ENCODE assay signal across 8 cellular contexts in genomic region chr5:177303121-177303924, GRCh38. TPM values are rescaled to one million over a fixed set of nuclear protein-coding genes. Genes with fewer than 3 reads are reported as not detected.
A peak's percentile ranks its signal among the peaks of the same experiment; 100 is the strongest.
DNase-seq lines count a peak whose midpoint lies in the region; ATAC-seq and TF ChIP-seq lines count a peak whose summit lies in the region.

Gene PRELID1, plus strand, starts transcription at chr5:177303799. Its CDS starts 187 bp downstream, at chr5:177303986.
Gene RAB24, minus strand, starts transcription at chr5:177303719. Its CDS starts 431 bp downstream, at chr5:177303288.

- POLR2A ChIA-PET in GM10248 (lab: Yijun Ruan, JAX) = no interaction called here
- POLR2A ChIA-PET in T-cell (lab: Charles Lee) = interaction anchor here in 1 of 2 donors (1.0 kb wide), 1 partner anchor 290 kb away, joined by 4 read pairs; no protein-coding TSS in a partner anchor

- H3K4me1 Mint-ChIP-seq in T-cell = peaks cover 69 to 80% (median 71%) of the 10 kb centered on the region in 3 donors

- H3K27me3 ChIP-seq in adipocyte (replicated peaks; ENCODE audit: control insufficient read depth, insufficient read depth, low read length) = no peaks in the 10 kb centered on the region
- no peaks in the 10 kb centered on the region for H3K27me3 ChIP-seq in heart left ventricle
- no peaks in the 10 kb centered on the region for H3K27me3 ChIP-seq in upper lobe of left lung

- H3K9ac ChIP-seq in adipocyte (ENCODE audit: low read length) = peak within 1 kb of the TSS; percentile 97

- H3K9me3 ChIP-seq in adipocyte (ENCODE audit: control insufficient read depth, low read length) (no peaks in the 10 kb centered on the region), heart left ventricle (no peaks in the 10 kb centered on the region), upper lobe of left lung (no peaks in the 10 kb centered on the region)

- intact Hi-C loops in heart left ventricle (cut with DNase I) = loop anchor here in 6 of 10 donors (5.0 to 10.0 kb wide), 4 partner anchors 171 to 191 kb away; partner anchors contain the start of gene NSD1 (in 1 of the 6)
- intact Hi-C loops in posterior vena cava (cut with DNase I) = no loop called here

- TF ChIP-seq CTCF in GM10248 (IDR thresholded peaks at IDR 0.05; ENCODE audit: control extremely low read depth, extremely low read depth, low read depth, missing control alignments) = no peak
- TF ChIP-seq CTCF in heart left ventricle (IDR thresholded peaks at IDR 0.05) = peak in 10 of 12 donors; percentile 12 to 64 (median 38)
- peak in 4 of 6 experiments; percentile 19 to 49 (median 34) for TF ChIP-seq CTCF in upper lobe of left lung (IDR thresholded peaks at IDR 0.05)

- DNase-seq in GM10248 (ENCODE audit: extremely low spot score) = peak; percentile 92
- DNase-seq in HCEC 1CT = peak; percentile 81
- DNase-seq in MV-4-11 (lab: John Stamatoyannopoulos, UW) = peak; percentile 75
- DNase-seq in T-cell = peak; percentile 66 to 89 (median 83)
- peak; percentile 97 for DNase-seq in adipocyte (ENCODE audit: low read depth)
- DNase-seq in heart left ventricle = peak; percentile 87 to 94 (median 91)
- DNase-seq in posterior vena cava (ENCODE audit: low spot score) = peak; percentile 97
- DNase-seq in upper lobe of left lung = peak; percentile 92 to 100

- H3K4me3 ChIP-seq in adipocyte (ENCODE audit: low read length) (peak within 1 kb of the TSS; percentile 99), heart left ventricle (peak within 1 kb of the TSS; percentile 76 to 100 (median 94)), upper lobe of left lung (peak within 1 kb of the TSS; percentile 93 to 99 (median 96))

- no peak for TF ChIP-seq EP300 in upper lobe of left lung (IDR thresholded peaks at IDR 0.05)

- H3K4me1 ChIP-seq in adipocyte (ENCODE audit: control insufficient read depth, insufficient read depth, low read length) = peaks cover 55% of the 10 kb centered on the region
- H3K4me1 ChIP-seq in heart left ventricle = peaks cover 0 to 87% (median 46%) of the 10 kb centered on the region in 12 donors
- peaks cover 54 to 84% (median 74%) of the 10 kb centered on the region in 4 donors for H3K4me1 ChIP-seq in upper lobe of left lung

- peaks cover 15% of the 10 kb centered on the region for H3K36me3 Mint-ChIP-seq in T-cell

- H3K36me3 ChIP-seq in adipocyte (ENCODE audit: control insufficient read depth, insufficient read depth, low read length, severe bottlenecking) (peaks cover 24% of the 10 kb centered on the region), heart left ventricle (peaks cover 0 to 49% (median 29%) of the 10 kb centered on the region in 9 donors), upper lobe of left lung (peaks cover 0 to 45% (median 19%) of the 10 kb centered on the region in 4 donors)

- no peaks in the 10 kb centered on the region for H3K27me3 Mint-ChIP-seq in T-cell

- TF ChIP-seq POLR2A in heart left ventricle (IDR thresholded peaks at IDR 0.05) = peak in 1 of 2 donors; percentile 82
- TF ChIP-seq POLR2A in upper lobe of left lung (IDR thresholded peaks at IDR 0.05) = peak in 2 of 4 donors; percentile 66 to 79

- CTCF ChIA-PET in GM10248 (lab: Yijun Ruan, JAX) = interaction anchor here (0.7 to 2.9 kb wide), 9 partner anchors 9 to 190 kb away, joined by 3 to 8 read pairs (median 4); partner anchors contain the start of gene MXD3
- CTCF ChIA-PET in T-cell (lab: Charles Lee) = interaction anchor here (0.5 to 1.0 kb wide), 3 partner anchors 40 to 153 kb away, joined by 3 to 4 read pairs (median 3); no protein-coding TSS in a partner anchor

- H3K9me3 Mint-ChIP-seq in T-cell = no peaks in the 10 kb centered on the region

- ATAC-seq in T-cell (replicated peaks in 1 of 4) (peak; percentile 75 to 76 (median 76)), heart left ventricle (peak; percentile 49 to 84 (median 76)), upper lobe of left lung (ENCODE audit: low FRiP score in 2 of 2) (peak; percentile 81 to 93)

- peak within 1 kb of the TSS; percentile 91 to 94 (median 92) for H3K4me3 Mint-ChIP-seq in T-cell

- WGBS in heart left ventricle, 4 donors = 0 to 2% (median 0%) methylated on average over 29 to 100 of the region's 100 CpGs
- WGBS in upper lobe of left lung, 2 donors = 0% methylated on average over 4 to 22 of the region's 100 CpGs

- peak within 1 kb of the TSS; percentile 73 to 96 (median 88) for H3K27ac ChIP-seq in heart left ventricle
- H3K27ac ChIP-seq in upper lobe of left lung = peak within 1 kb of the TSS; percentile 89 to 92 (median 92)

- peak within 1 kb of the TSS; percentile 87 to 94 for H3K27ac Mint-ChIP-seq in T-cell

RNA-seq across cellular contexts. Expression of gene PRELID1, which starts in this region (rescaled TPM):
- total RNA-seq in T-cell = 10 to 100 TPM; 52.0 to 84.9 (median 74.5) TPM
- 10 to 100 TPM; 30.3 to 80.6 (median 42.4) TPM for total RNA-seq in heart left ventricle
- 100 to 1,000 TPM in 1 of 2 donors, 10 to 100 TPM in 1; 33.8 to 160 TPM for polyA plus RNA-seq in heart left ventricle
- 10 to 100 TPM; 81.8 to 91.9 TPM for total RNA-seq in posterior vena cava
- total RNA-seq in upper lobe of left lung = 100 to 1,000 TPM in 2 of 6 donors, 10 to 100 TPM in 4; 45.1 to 132 (median 86.8) TPM

RNA-seq across cellular contexts. Expression of gene RAB24, which starts in this region (rescaled TPM):
- total RNA-seq in T-cell = 10 to 100 TPM; 18.2 to 34.0 (median 25.2) TPM
- total RNA-seq in heart left ventricle = 10 to 100 TPM; 11.6 to 27.5 (median 18.9) TPM
- polyA plus RNA-seq in heart left ventricle = 10 to 100 TPM; 23.8 to 28.3 TPM
- 10 to 100 TPM; 17.4 to 18.6 TPM for total RNA-seq in posterior vena cava
- total RNA-seq in upper lobe of left lung = 10 to 100 TPM; 26.8 to 92.2 (median 50.3) TPM

Comparison
In these comparisons a context has a peak if more than half of its experiments do, and no peak if none do; other contexts are left out.
1. Peak in every context shown above with its lines: DNase-seq, ATAC-seq, H3K4me3 ChIP-seq and H3K27ac ChIP-seq.
2. intact Hi-C loops: an anchor here in heart left ventricle (5.0 to 10.0 kb wide); none called in posterior vena cava.